ENCODE assay signal across 26 cellular contexts in the genomic region with DNA sequence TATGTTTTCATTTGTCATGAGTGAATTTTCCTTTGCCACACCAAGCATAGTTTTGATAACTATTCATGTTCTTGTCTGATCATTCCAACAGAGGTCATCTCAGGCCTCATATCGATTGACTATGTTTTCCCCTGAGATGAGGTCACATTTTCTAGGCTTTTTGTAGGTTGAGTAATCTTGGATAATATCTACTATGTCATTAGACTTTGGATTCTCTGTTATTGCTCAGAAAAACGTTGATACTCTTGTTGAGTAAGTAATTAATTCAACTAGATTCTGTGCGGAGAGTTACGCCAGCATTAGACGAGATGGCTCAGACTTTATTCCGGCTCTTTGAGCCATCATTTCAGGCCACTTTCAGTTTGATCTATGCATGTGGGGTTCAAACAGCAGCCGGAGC.
"Had no signal": no experiment of that assay in that cellular context is flagged by ENCODE, and none has a peak within 500 bp of the region (broad histone marks: within the 10 kb centered on the region; RNA-seq: fewer than 3 reads in every experiment).

No MANE protein-coding gene starts in this region.

- H3K79me2 ChIP-seq: hepatocyte had no signal

- H3K27ac Mint-ChIP-seq: naive B cell; natural killer cell; progenitor cell of endocrine pancreas; stimulated activated naive B cell treated with anti-CD40 and anti-IgM and Interleukin-4, amounts not matched to agents 10 μg/mL and 1 μg/mL and 100 μg/mL, for 72 hours had no signal

- H3K9me3 Mint-ChIP-seq: natural killer cell had no signal

- H3K4me2 ChIP-seq: hepatocyte, neural progenitor cell had no signal

- H3K9ac ChIP-seq: neural progenitor cell had no signal

- H3K36me3 ChIP-seq: heart right ventricle, lower lobe of right lung, neural progenitor cell, ovary, right atrium auricular region, stomach, thoracic aorta, tibial nerve, upper lobe of left lung had no signal

- DNase-seq: heart right ventricle; islet precursor cell; left ventricle myocardium superior; lower lobe of right lung; mammary epithelial cell; mesenchymal stem cell; naive B cell; natural killer cell; nephron progenitor cell; ovary; stimulated activated CD4-positive, alpha-beta T cell treated with anti-CD3 and anti-CD28 coated beads, Interleukin-12 subunit alpha, Interleukin-12 subunit beta, amount 100 ng/mL, for 4 hours; stimulated activated CD4-positive, alpha-beta T cell treated with anti-CD3 and anti-CD28 coated beads, Interleukin-15, amount 100 ng/mL, for 24 hours; stimulated activated CD4-positive, alpha-beta T cell treated with anti-CD3 and anti-CD28 coated beads, Interleukin-2, amount 100 ng/mL, for 24 hours; stimulated activated CD4-positive, alpha-beta T cell treated with anti-CD3 and anti-CD28 coated beads, Interleukin-4, amount 100 ng/mL, for 1 hour; stimulated activated naive B cell treated with anti-CD40 and anti-IgM and Interleukin-4, amounts not matched to agents 10 μg/mL and 1 μg/mL and 100 μg/mL, for 72 hours; stimulated activated naive CD8-positive, alpha-beta T cell treated with anti-CD3 and anti-CD28 coated beads, Interleukin-15, Interleukin-2, amounts not matched to agents 100 U/mL and 50 U/mL, for 24 hours; stomach; upper lobe of left lung had no signal

- H3K27me3 ChIP-seq: heart right ventricle, hepatocyte, neural progenitor cell, right atrium auricular region, stomach, tibial nerve, upper lobe of left lung had no signal

- H3K4me3 ChIP-seq: heart right ventricle, hepatocyte, lower lobe of right lung, neural progenitor cell, ovary, right atrium auricular region, skin epidermis, stomach, thoracic aorta, tibial nerve, upper lobe of left lung had no signal

- H3K4me3 Mint-ChIP-seq: naive B cell; natural killer cell; nephron progenitor cell; neural progenitor cell; stimulated activated naive B cell treated with anti-CD40 and anti-IgM and Interleukin-4, amounts not matched to agents 10 μg/mL and 1 μg/mL and 100 μg/mL, for 72 hours had no signal

- H3K4me1 Mint-ChIP-seq: naive B cell, natural killer cell had no signal

- H3K27ac ChIP-seq: heart right ventricle, hepatocyte, lower lobe of right lung, neural progenitor cell, ovary, right atrium auricular region, skin epidermis, stomach, thoracic aorta, tibial nerve, upper lobe of left lung had no signal

- H3K36me3 Mint-ChIP-seq: neural progenitor cell had no signal

- H3K9me3 ChIP-seq: lower lobe of right lung, ovary, right atrium auricular region, stomach, thoracic aorta, upper lobe of left lung had no signal

- ATAC-seq: heart right ventricle; left ventricle myocardium superior; lower lobe of right lung; natural killer cell; sciatic nerve; stimulated activated naive B cell treated with anti-CD40 and anti-IgM and Interleukin-4, amounts not matched to agents 10 μg/mL and 1 μg/mL and 100 μg/mL, for 72 hours; stimulated activated naive CD8-positive, alpha-beta T cell treated with anti-CD3 and anti-CD28 coated beads, Interleukin-15, Interleukin-2, amounts not matched to agents 100 U/mL and 50 U/mL, for 24 hours had no signal

- H3K4me1 ChIP-seq: heart right ventricle, lower lobe of right lung, neural progenitor cell, right atrium auricular region, stomach, tibial nerve, upper lobe of left lung had no signal

- H2AFZ ChIP-seq: hepatocyte, neural progenitor cell had no signal
